Comparison of ENCODE assay signal across 8 cellular contexts in the genomic region with DNA sequence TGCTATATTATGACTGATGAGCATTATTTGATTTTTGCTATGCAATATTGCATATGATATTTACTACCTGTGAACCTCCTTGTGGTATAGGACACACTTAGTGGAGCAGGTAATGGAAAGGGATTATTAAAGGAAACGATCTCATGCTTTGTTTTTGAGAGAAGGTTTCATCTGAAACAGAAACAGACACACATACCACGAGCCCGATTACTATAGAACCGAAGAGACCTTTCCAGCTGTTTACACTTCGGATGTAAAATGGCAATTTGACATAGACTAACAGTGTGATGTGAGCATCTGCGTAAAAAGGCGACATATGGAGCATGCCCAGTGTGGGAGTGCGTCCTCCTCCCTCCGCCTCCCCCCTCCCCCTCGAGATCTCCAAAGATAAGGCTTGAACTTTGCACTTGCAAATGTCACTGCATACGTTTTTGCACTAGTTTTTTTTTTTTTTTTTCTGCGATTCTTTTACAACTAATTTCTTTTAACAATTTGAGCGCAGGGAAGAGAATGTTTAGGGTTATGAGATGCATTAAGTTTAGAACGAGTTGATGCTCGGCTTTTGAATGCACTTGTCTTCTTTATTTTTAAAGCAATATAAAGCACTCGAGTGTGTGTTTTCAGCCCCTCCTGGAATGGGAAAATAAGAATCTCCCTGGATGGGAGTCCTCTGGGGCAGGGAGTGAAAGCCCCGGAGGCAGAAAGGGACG.
DNase-seq lines count a peak whose midpoint lies in the region; ATAC-seq and TF ChIP-seq lines count a peak whose summit lies in the region.

No MANE protein-coding gene starts in this region.

- H3K36me3 Mint-ChIP-seq in activated CD4-positive, alpha-beta T cell treated with anti-CD3 and anti-CD28 coated beads, Interleukin-2, amount 10 ng/mL, durations not matched to agents 24 days and 14 days (ENCODE audit: low read depth) = no peaks in the 10 kb centered on the region
- H3K36me3 Mint-ChIP-seq in T-helper 2 cell treated with Interferon-gamma antibody and Interleukin-4, amounts not matched to agents 5 μg/mL and 100 μg/mL, for 36 hours (ENCODE audit: low read depth) = no peaks in the 10 kb centered on the region
- H3K36me3 Mint-ChIP-seq in type B pancreatic cell = no peaks in the 10 kb centered on the region

- H3K4me1 Mint-ChIP-seq in activated CD4-positive, alpha-beta T cell treated with anti-CD3 and anti-CD28 coated beads, Interleukin-2, amount 10 ng/mL, durations not matched to agents 24 days and 14 days = peaks cover 8% of the 10 kb centered on the region
- H3K4me1 Mint-ChIP-seq in T-helper 2 cell treated with Interferon-gamma antibody and Interleukin-4, amounts not matched to agents 5 μg/mL and 100 μg/mL, for 36 hours (ENCODE audit: low read depth) = peaks cover 11% of the 10 kb centered on the region
- H3K4me1 Mint-ChIP-seq in type B pancreatic cell (ENCODE audit: unreplicated experiment) = peaks cover 15% of the 10 kb centered on the region

- H3K4me3 Mint-ChIP-seq in activated CD4-positive, alpha-beta T cell treated with anti-CD3 and anti-CD28 coated beads, Interleukin-2, amount 10 ng/mL, durations not matched to agents 24 days and 14 days = peak overlapping the region; percentile 50
- H3K4me3 Mint-ChIP-seq in T-helper 2 cell treated with Interferon-gamma antibody and Interleukin-4, amounts not matched to agents 5 μg/mL and 100 μg/mL, for 36 hours = peak overlapping the region; percentile 84
- peak overlapping the region; percentile 88 for H3K4me3 Mint-ChIP-seq in type B pancreatic cell

- DNase-seq in activated CD4-positive, alpha-beta T cell treated with anti-CD3 and anti-CD28 coated beads, Interleukin-2, amount 10 ng/mL, durations not matched to agents 24 days and 14 days = no peak
- DNase-seq in activated CD4-positive, alpha-beta T cell treated with anti-CD3 and anti-CD28 coated beads for 4 hours = no peak
- peak; percentile 32 for DNase-seq in T-helper 2 cell treated with Interferon-gamma antibody and Interleukin-4, amounts not matched to agents 5 μg/mL and 100 μg/mL, for 36 hours (ENCODE audit: low spot score)
- DNase-seq in type B pancreatic cell (ENCODE audit: extremely low spot score, unreplicated experiment) (no peak), Kasumi-1 (lab: John Stamatoyannopoulos, UW) (no peak)
- DNase-seq in stimulated activated naive CD4-positive, alpha-beta T cell (lab: John Stamatoyannopoulos, UW) = no peak

- no peaks in the 10 kb centered on the region for H3K9me3 Mint-ChIP-seq in activated CD4-positive, alpha-beta T cell treated with anti-CD3 and anti-CD28 coated beads, Interleukin-2, amount 10 ng/mL, durations not matched to agents 24 days and 14 days
- no peaks in the 10 kb centered on the region for H3K9me3 Mint-ChIP-seq in T-helper 2 cell treated with Interferon-gamma antibody and Interleukin-4, amounts not matched to agents 5 μg/mL and 100 μg/mL, for 36 hours
- H3K9me3 Mint-ChIP-seq in type B pancreatic cell = no peaks in the 10 kb centered on the region

- ATAC-seq in HG03097 (IDR thresholded peaks at IDR 0.05; ENCODE audit: low FRiP score, unreplicated experiment) = peak; percentile 73

- H3K4me3 ChIP-seq in iPS-18c (ENCODE audit: insufficient read depth, low read depth, low read length) = peak overlapping the region; percentile 64

- intact Hi-C loops in activated CD4-positive, alpha-beta T cell treated with anti-CD3 and anti-CD28 coated beads, Interleukin-2, amount 10 ng/mL, durations not matched to agents 24 days and 14 days (cut with micrococcal nuclease) = no loop called here

- TF ChIP-seq CTCF in type B pancreatic cell (conservative IDR thresholded peaks at IDR 0.05) = no peak

- peaks cover 18% of the 10 kb centered on the region for H3K27me3 Mint-ChIP-seq in activated CD4-positive, alpha-beta T cell treated with anti-CD3 and anti-CD28 coated beads, Interleukin-2, amount 10 ng/mL, durations not matched to agents 24 days and 14 days
- H3K27me3 Mint-ChIP-seq in T-helper 2 cell treated with Interferon-gamma antibody and Interleukin-4, amounts not matched to agents 5 μg/mL and 100 μg/mL, for 36 hours (ENCODE audit: low read depth) = peaks cover 30% of the 10 kb centered on the region
- H3K27me3 Mint-ChIP-seq in type B pancreatic cell = peaks cover 17% of the 10 kb centered on the region

- H3K27ac Mint-ChIP-seq in activated CD4-positive, alpha-beta T cell treated with anti-CD3 and anti-CD28 coated beads, Interleukin-2, amount 10 ng/mL, durations not matched to agents 24 days and 14 days = no peak overlapping the region
- peak overlapping the region; percentile 13 for H3K27ac Mint-ChIP-seq in T-helper 2 cell treated with Interferon-gamma antibody and Interleukin-4, amounts not matched to agents 5 μg/mL and 100 μg/mL, for 36 hours
- peak overlapping the region; percentile 69 for H3K27ac Mint-ChIP-seq in type B pancreatic cell

- no peaks in the 10 kb centered on the region for H3K9me3 ChIP-seq in iPS-18c (ENCODE audit: control insufficient read depth, insufficient read depth, low read length)
